8 cellular contexts compared by ENCODE assay signal in the genomic region with DNA sequence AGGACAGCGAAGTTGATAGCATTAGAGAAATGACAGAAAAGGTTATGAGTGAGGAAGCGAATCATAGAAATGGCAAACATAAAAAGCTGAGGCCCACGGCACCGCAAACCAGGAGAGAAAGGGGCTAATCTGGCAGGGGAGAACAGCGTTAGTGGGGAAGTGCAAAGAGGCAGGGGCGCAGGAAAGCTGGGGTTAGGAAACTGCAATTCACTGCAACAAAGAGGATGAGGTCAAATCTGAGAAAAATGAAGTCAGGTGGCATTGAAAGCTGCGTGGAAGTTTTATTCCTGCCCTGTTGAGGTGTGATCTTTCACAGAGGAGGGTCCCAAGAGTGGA. TPM values are rescaled to one million over a fixed set of nuclear protein-coding genes. Genes with fewer than 3 reads are reported as not detected.
DNase-seq lines count a peak whose midpoint lies in the region; ATAC-seq and TF ChIP-seq lines count a peak whose summit lies in the region.

No MANE protein-coding gene starts in this region.

- TF ChIP-seq CTCF in astrocyte of the spinal cord (IDR thresholded peaks at IDR 0.05; ENCODE audit: low read depth, low read length), result no peak
- no peak for TF ChIP-seq CTCF in kidney epithelial cell (IDR thresholded peaks at IDR 0.05; ENCODE audit: insufficient read depth, low read length, poor library complexity, severe bottlenecking)
- TF ChIP-seq CTCF in tibial artery (IDR thresholded peaks at IDR 0.05), result no peak

- no peaks in the 10 kb centered on the region for H3K9me3 ChIP-seq in KOPT-K1 (ENCODE audit: insufficient read depth, low read length, poor library complexity, severe bottlenecking)
- H3K9me3 ChIP-seq in tibial artery, result no peaks in the 10 kb centered on the region

- intact Hi-C loops in tibial artery (cut with DNase I; ENCODE audit: low total_unique reads), result no loop called here

- no peaks in the 10 kb centered on the region for H3K36me3 ChIP-seq in KOPT-K1 (ENCODE audit: insufficient read depth, low read length)
- H3K36me3 ChIP-seq in kidney epithelial cell (ENCODE audit: control insufficient read depth, insufficient read depth, low read length), result no peaks in the 10 kb centered on the region
- no peaks in the 10 kb centered on the region for H3K36me3 ChIP-seq in tibial artery

- H3K27me3 ChIP-seq in kidney epithelial cell (ENCODE audit: control insufficient read depth, insufficient read depth, low read length) (no peaks in the 10 kb centered on the region), tibial artery (no peaks in the 10 kb centered on the region)

- DNase-seq in astrocyte of the spinal cord (ENCODE audit: low read depth, low spot score) (no peak), kidney epithelial cell (ENCODE audit: low read depth) (no peak), tibial artery (no peak), NCI-H2196 treated with DMSO at 0.1 percent for 48 hours (lab: John Stamatoyannopoulos, UW; ENCODE audit: unreplicated experiment) (no peak), GM19238 (ENCODE audit: insufficient read length, low spot score) (no peak), left lobe of liver (ENCODE audit: low spot score) (no peak)

- peak overlapping the region; percentile 68 for H3K27ac ChIP-seq in KOPT-K1 (ENCODE audit: low read depth, low read length, poor library complexity, severe bottlenecking)
- peak overlapping the region; percentile 85 to 90 for H3K27ac ChIP-seq in tibial artery

- in situ Hi-C loops in astrocyte of the spinal cord (cut with HindIII; ENCODE audit: low sequenced_read_pairs), result no loop called here

- peak; percentile 12 for ATAC-seq in GM18907 (IDR thresholded peaks at IDR 0.05; ENCODE audit: unreplicated experiment)
- no peak for ATAC-seq in left lobe of liver

- H3K4me3 ChIP-seq in astrocyte of the spinal cord (ENCODE audit: low read depth, low read length) (peak overlapping the region; percentile 83), kidney epithelial cell (ENCODE audit: low read depth, low read length) (peak overlapping the region; percentile 64), tibial artery (peak overlapping the region; percentile 96 to 99)

- H3K4me1 ChIP-seq in tibial artery, result peaks cover 0 to 27% (median 10%) of the 10 kb centered on the region in 4 donors

RNA-seq across cellular contexts. Expression of a gene that starts 0.6 kb away (rescaled TPM):
- total RNA-seq in kidney epithelial cell, result 28.8 and 33.3 TPM in 2 replicates
- 7.2 TPM for total RNA-seq in left lobe of liver
